Comparison of ENCODE assay signal across 36 cellular contexts in genomic region chr10:125222515-125222914, GRCh38.
"Had no signal": no experiment of that assay in that cellular context is flagged by ENCODE, and none has a peak within 500 bp of the region (broad histone marks: within the 10 kb centered on the region; RNA-seq: fewer than 3 reads in every experiment).

No MANE protein-coding gene starts in this region.

- DNase-seq: activated CD4-positive, alpha-beta T cell treated with anti-CD3 and anti-CD28 coated beads for 48 hours; activated CD4-positive, alpha-beta T cell treated with anti-CD3 and anti-CD28 coated beads, Interleukin-2, amount 50 U/mL, for 48 hours; activated CD8-positive, alpha-beta memory T cell treated with anti-CD3 and anti-CD28 coated beads for 24 hours; activated effector memory CD4-positive, alpha-beta T cell treated with anti-CD3 and anti-CD28 coated beads, Interleukin-2, amount 50 U/mL, for 16 hours; activated naive CD4-positive, alpha-beta T cell treated with anti-CD3 and anti-CD28 coated beads for 36 hours; activated naive CD8-positive, alpha-beta T cell treated with anti-CD3 and anti-CD28 coated beads for 36 hours; activated T-cell treated with anti-CD3 and anti-CD28 coated beads, Interleukin-2, amount 50 U/mL, for 1 hour; aorta; body of pancreas; cerebellar nuclear complex; cortex of kidney; foreskin melanocyte; heart right ventricle; left ventricle myocardium inferior; retina; stimulated activated CD4-positive, alpha-beta T cell treated with anti-CD3 and anti-CD28 coated beads, Interleukin-12 subunit alpha, Interleukin-12 subunit beta, amount 100 ng/mL, for 4 hours; stimulated activated CD4-positive, alpha-beta T cell treated with anti-CD3 and anti-CD28 coated beads, Interleukin-4, amount 100 ng/mL, for 1 hour; T-helper 9 cell; trophoblast cell; uterus had no signal

- H3K27ac ChIP-seq: adrenal gland, body of pancreas, cardiac muscle cell, heart right ventricle, left ventricle myocardium inferior, neutrophil, prostate gland, skin epidermis, thoracic aorta, uterus, VCaP had no signal

- H3K36me3 ChIP-seq: adrenal gland, cardiac muscle cell, heart right ventricle, left ventricle myocardium inferior, neutrophil, prostate gland, thoracic aorta, uterus had no signal

- ATAC-seq: activated CD4-positive, CD25-positive, alpha-beta regulatory T cell treated with anti-CD3 and anti-CD28 coated beads, Interleukin-2, amount 50 U/mL, for 24 hours; body of pancreas; esophagus mucosa; heart right ventricle; sciatic nerve had no signal

- H3K4me3 Mint-ChIP-seq: activated naive CD4-positive, alpha-beta T cell treated with anti-CD3 and anti-CD28 coated beads for 36 hours; activated naive CD8-positive, alpha-beta T cell treated with anti-CD3 and anti-CD28 coated beads for 36 hours; activated T-helper 1 cell treated with anti-CD3 and anti-CD28 coated beads, Interleukin-12 subunit alpha, Interleukin-12 subunit beta, Interleukin-2, Interleukin-4 antibody, amounts not matched to agents 30 ng/mL and 10 ng/mL and 1 ng/mL, durations not matched to agents 14 hours and 24 hours and 36 hours; nephron; stimulated activated naive CD8-positive, alpha-beta T cell treated with anti-CD3 and anti-CD28 coated beads, Interleukin-15, Interleukin-2, amounts not matched to agents 100 ng/mL and 50 ng/mL, for 24 hours; T-helper 1 cell treated with Interleukin-12 subunit alpha and Interleukin-12 subunit beta and Interleukin-4 antibody, amounts not matched to agents 30 μg/mL and 1 μg/mL, for 36 hours had no signal

- H3K4me3 ChIP-seq: adrenal gland, body of pancreas, cardiac muscle cell, heart right ventricle, left ventricle myocardium inferior, lung, prostate gland, skin epidermis, thoracic aorta, uterus had no signal

- FAIRE-seq: TTC549 had no signal

- H3K4me1 Mint-ChIP-seq: activated naive CD8-positive, alpha-beta T cell treated with anti-CD3 and anti-CD28 coated beads for 36 hours; nephron had no signal

- H3K27ac Mint-ChIP-seq: activated naive CD4-positive, alpha-beta T cell treated with anti-CD3 and anti-CD28 coated beads for 36 hours; activated naive CD8-positive, alpha-beta T cell treated with anti-CD3 and anti-CD28 coated beads for 36 hours; activated T-helper 1 cell treated with anti-CD3 and anti-CD28 coated beads, Interleukin-12 subunit alpha, Interleukin-12 subunit beta, Interleukin-2, Interleukin-4 antibody, amounts not matched to agents 30 ng/mL and 10 ng/mL and 1 ng/mL, durations not matched to agents 14 hours and 24 hours and 36 hours; nephron; stimulated activated naive CD8-positive, alpha-beta T cell treated with anti-CD3 and anti-CD28 coated beads, Interleukin-15, Interleukin-2, amounts not matched to agents 100 ng/mL and 50 ng/mL, for 24 hours; T-helper 1 cell treated with Interleukin-12 subunit alpha and Interleukin-12 subunit beta and Interleukin-4 antibody, amounts not matched to agents 30 μg/mL and 1 μg/mL, for 36 hours had no signal

- H3K4me1 ChIP-seq: adrenal gland, body of pancreas, heart right ventricle, left ventricle myocardium inferior, prostate gland, uterus had no signal

- H3K36me3 Mint-ChIP-seq: activated naive CD8-positive, alpha-beta T cell treated with anti-CD3 and anti-CD28 coated beads for 36 hours had no signal

- H3K9me3 Mint-ChIP-seq: stimulated activated naive CD8-positive, alpha-beta T cell treated with anti-CD3 and anti-CD28 coated beads, Interleukin-15, Interleukin-2, amounts not matched to agents 100 ng/mL and 50 ng/mL, for 24 hours had no signal

- H3K27me3 ChIP-seq: adrenal gland, cardiac muscle cell, uterus had no signal
